ENCODE assay signal across 8 cellular contexts in genomic region chr15:64426845-64427465, GRCh38.
A peak's percentile ranks its signal among the peaks of the same experiment; 100 is the strongest.
DNase-seq lines count a peak whose midpoint lies in the region; ATAC-seq and TF ChIP-seq lines count a peak whose summit lies in the region.

No MANE protein-coding gene starts in this region.

- no peak overlapping the region for H3K9ac ChIP-seq in SK-N-MC (ENCODE audit: insufficient read length)

- no peak overlapping the region for H3K27ac ChIP-seq in SK-N-MC

- TF ChIP-seq CTCF in GM10266 (IDR thresholded peaks at IDR 0.05; ENCODE audit: control insufficient read depth, insufficient read depth, low read depth, missing control alignments) (peak; percentile 16), foreskin fibroblast (IDR thresholded peaks at IDR 0.05; ENCODE audit: low read depth, low read length) (peak; percentile 16)

- H3K9me3 ChIP-seq in SK-N-MC (ENCODE audit: low read depth, low read length), result no peaks in the 10 kb centered on the region

- peaks cover 12% of the 10 kb centered on the region for H3K36me3 ChIP-seq in SK-N-MC (ENCODE audit: insufficient read depth, low read length)

- no peak overlapping the region for H3K4me3 ChIP-seq in SK-N-MC
- H3K4me3 ChIP-seq in foreskin fibroblast (ENCODE audit: low read depth in 1 of 2, low read length in 2 of 2), result no peak overlapping the region

- no peak for ATAC-seq in GM21825 (IDR thresholded peaks at IDR 0.05; ENCODE audit: unreplicated experiment)

- in situ Hi-C loops in ACHN (cut with HindIII; ENCODE audit: low pct_ligation_motif_present, low pct_unique_long_range_greater_than_20kb, low sequenced_read_pairs), result no loop called here

- DNase-seq in ACHN, result peak; percentile 45
- no peak for DNase-seq in GM10266 (ENCODE audit: extremely low spot score)
- peak; percentile 39 for DNase-seq in SK-N-MC (ENCODE audit: low read depth, low spot score)
- peak in 1 of 2 donors; percentile 43 for DNase-seq in foreskin fibroblast
- no peak for DNase-seq in NCI-H2029 (lab: John Stamatoyannopoulos, UW)
- DNase-seq in iPS-NIHi11 (ENCODE audit: low spot score), result no peak
- no peak for DNase-seq in activated gamma-delta T cell treated with Interleukin-2 at 50 U/mL for 16 hours

Comparison
In these comparisons a context has a peak if more than half of its experiments do, and no peak if none do; other contexts are left out.
1. DNase-seq: peak in ACHN (single experiment) and SK-N-MC (single experiment); none in GM10266 (single experiment), NCI-H2029 (single experiment), iPS-NIHi11 (single experiment) and activated gamma-delta T cell treated with Interleukin-2 at 50 U/mL for 16 hours (single experiment).